ENCODE assay signal across 8 cellular contexts in genomic region chr10:16436758-16437539, GRCh38. TPM values are rescaled to one million over a fixed set of nuclear protein-coding genes. Genes with fewer than 3 reads are reported as not detected.
DNase-seq lines count a peak whose midpoint lies in the region; ATAC-seq and TF ChIP-seq lines count a peak whose summit lies in the region.

Gene PTER, plus strand, starts transcription at chr10:16437010. Its CDS starts 47,375 bp downstream, at chr10:16484385.

- TF ChIP-seq POLR2A in GM15510 (IDR thresholded peaks at IDR 0.05; ENCODE audit: borderline replicate concordance, extremely low read depth, insufficient read length) = peak; percentile 70

- H3K4me3 ChIP-seq in ascending aorta = peak within 1 kb of the TSS; percentile 70 to 88
- peak within 1 kb of the TSS; percentile 58 for H3K4me3 ChIP-seq in right atrium auricular region
- H3K4me3 ChIP-seq in rectal smooth muscle tissue (ENCODE audit: low read length) = peak within 1 kb of the TSS; percentile 84
- H3K4me3 ChIP-seq in aorta (ENCODE audit: low read length in 2 of 2) = peak within 1 kb of the TSS; percentile 39 to 81

- intact Hi-C loops in T-helper 2 cell treated with Interferon-gamma antibody and Interleukin-4, amounts not matched to agents 100 ng/mL and 5 ng/mL, for 36 hours (cut with micrococcal nuclease) = loop anchor here (1.0 to 5.0 kb wide), 6 partner anchors 82 to 1270 kb away; partner anchors contain the start of genes MINDY3, NMT2, RSU1 and TRDMT1
- intact Hi-C loops in ascending aorta (cut with DNase I) (loop anchor here (2.0 to 10.0 kb wide), 2 partner anchors 380 to 1272 kb away; partner anchors contain the start of genes NMT2 and RSU1), aorta (cut with DNase I) (loop anchor here in 1 of 2 donors (10.0 kb wide), 1 partner anchor 338 kb away; no protein-coding TSS in a partner anchor)

- H3K27me3 ChIP-seq in ascending aorta = no peaks in the 10 kb centered on the region
- no peaks in the 10 kb centered on the region for H3K27me3 ChIP-seq in right atrium auricular region
- H3K27me3 ChIP-seq in rectal smooth muscle tissue (ENCODE audit: control insufficient read depth, insufficient read depth, low read length) = no peaks in the 10 kb centered on the region
- no peaks in the 10 kb centered on the region for H3K27me3 ChIP-seq in aorta (ENCODE audit: control insufficient read depth in 1 of 2, insufficient read depth in 2 of 2, low read length in 1 of 2)

- TF ChIP-seq CTCF in ascending aorta (IDR thresholded peaks at IDR 0.05) (no peak), right atrium auricular region (IDR thresholded peaks at IDR 0.05) (peak in 1 of 2 donors; percentile 12)

- H3K27ac ChIP-seq in ascending aorta (peak within 1 kb of the TSS; percentile 82), right atrium auricular region (peak within 1 kb of the TSS; percentile 80 to 87), rectal smooth muscle tissue (ENCODE audit: low read depth, low read length) (peak within 1 kb of the TSS; percentile 65), aorta (ENCODE audit: low read depth in 1 of 2, low read length in 2 of 2) (peak within 1 kb of the TSS in 1 of 2 donors; percentile 92)

- peak; percentile 98 for DNase-seq in NCI-H146 treated with DMSO at 0.1 percent for 48 hours (lab: John Stamatoyannopoulos, UW; ENCODE audit: unreplicated experiment)
- peak; percentile 91 to 98 for DNase-seq in ascending aorta (ENCODE audit: low spot score in 2 of 2)
- peak; percentile 98 for DNase-seq in right atrium auricular region (ENCODE audit: low spot score)
- DNase-seq in aorta = peak; percentile 98 to 99

- H3K4me1 ChIP-seq in ascending aorta = peaks cover 0 to 16% of the 10 kb centered on the region in 2 donors
- peaks cover 0 to 30% of the 10 kb centered on the region in 2 donors for H3K4me1 ChIP-seq in right atrium auricular region
- peaks cover 3% of the 10 kb centered on the region for H3K4me1 ChIP-seq in rectal smooth muscle tissue (ENCODE audit: control insufficient read depth, insufficient read depth, low read length)
- H3K4me1 ChIP-seq in aorta (ENCODE audit: control insufficient read depth in 1 of 2, insufficient read depth in 2 of 2, low read length in 2 of 2) = no peaks in the 10 kb centered on the region

- H3K9me3 ChIP-seq in ascending aorta (no peaks in the 10 kb centered on the region), right atrium auricular region (no peaks in the 10 kb centered on the region), aorta (ENCODE audit: control insufficient read depth, low read length) (no peaks in the 10 kb centered on the region)

- ATAC-seq in HG02870 (IDR thresholded peaks at IDR 0.05; ENCODE audit: unreplicated experiment) (peak; percentile 97), aorta (ENCODE audit: low FRiP score) (peak; percentile 99)

- H3K9ac ChIP-seq in rectal smooth muscle tissue (ENCODE audit: low read length) = peak within 1 kb of the TSS; percentile 74

- 6 to 8% methylated on average over 46 to 49 of the region's 49 CpGs for WGBS in aorta, 2 donors

- H3K36me3 ChIP-seq in ascending aorta (no peaks in the 10 kb centered on the region), right atrium auricular region (no peaks in the 10 kb centered on the region), rectal smooth muscle tissue (ENCODE audit: control insufficient read depth, insufficient read depth, low read length) (no peaks in the 10 kb centered on the region), aorta (ENCODE audit: control insufficient read depth in 1 of 2, insufficient read depth in 2 of 2, low read length in 1 of 2) (no peaks in the 10 kb centered on the region)

RNA-seq across cellular contexts. Expression of gene PTER, which starts in this region (rescaled TPM):
- 15.4 and 16.9 TPM in 2 replicates for total RNA-seq in T-helper 2 cell treated with Interferon-gamma antibody and Interleukin-4, amounts not matched to agents 100 ng/mL and 5 ng/mL, for 36 hours
- total RNA-seq in ascending aorta (2.6 TPM), right atrium auricular region (10 to 100 TPM in 1 of 2 donors, 1 to 10 TPM in 1; 7.5 to 15.2 TPM), aorta (10 to 100 TPM in 1 of 2 donors, 1 to 10 TPM in 1; 6.7 to 11.6 TPM)
- 1 to 10 TPM; 3.0 to 6.4 TPM for polyA plus RNA-seq in aorta
